Comparison of ENCODE assay signal across 8 cellular contexts in the genomic region with DNA sequence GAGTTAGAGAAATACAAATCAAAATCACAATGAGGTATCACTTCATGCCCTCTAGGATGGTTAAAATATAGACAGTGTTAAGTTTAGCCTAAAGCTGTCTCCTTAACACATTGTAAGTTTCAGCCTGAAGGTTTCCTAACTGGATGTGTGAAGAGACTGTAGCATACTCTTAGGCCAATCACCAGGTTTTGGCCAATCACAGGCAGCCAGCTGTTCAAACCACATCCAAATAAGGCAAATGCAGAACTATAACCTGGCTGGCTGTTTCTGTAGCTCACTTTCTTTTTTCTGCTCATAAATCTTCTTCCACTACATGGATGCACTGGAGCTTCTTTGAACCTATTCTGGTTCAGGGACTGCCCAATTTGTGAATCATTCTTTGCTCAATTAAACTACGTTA. TPM values are rescaled to one million over a fixed set of nuclear protein-coding genes. Genes with fewer than 3 reads are reported as not detected.
DNase-seq lines count a peak whose midpoint lies in the region; ATAC-seq and TF ChIP-seq lines count a peak whose summit lies in the region.

No MANE protein-coding gene starts in this region.

- H3K27ac Mint-ChIP-seq in CD14-positive monocyte = peak overlapping the region; percentile 82 to 91 (median 88)
- peak overlapping the region; percentile 90 for H3K27ac Mint-ChIP-seq in activated naive CD8-positive, alpha-beta T cell

- DNase-seq in CD14-positive monocyte (ENCODE audit: low spot score) (peak; percentile 73), ureter (ENCODE audit: low spot score) (no peak), HuH-7.5 (ENCODE audit: low spot score) (no peak), COLO668 (lab: John Stamatoyannopoulos, UW; ENCODE audit: unreplicated experiment) (no peak)
- no peak for DNase-seq in activated effector memory CD4-positive, alpha-beta T cell treated with anti-CD3 and anti-CD28 coated beads, Interleukin-2, amount 50 U/mL, for 16 hours

- intact Hi-C loops in CD14-positive monocyte (cut with micrococcal nuclease) = loop anchor here in 1 of 2 donors (10.0 kb wide), 1 partner anchor 45 kb away; the partner anchor contains the start of gene DYNC2I1

- ATAC-seq in GM19324 (IDR thresholded peaks at IDR 0.05; ENCODE audit: low FRiP score, unreplicated experiment) (peak; percentile 79), HG03108 (IDR thresholded peaks at IDR 0.05; ENCODE audit: unreplicated experiment) (peak; percentile 71)

- peaks cover 0 to 4% (median 1%) of the 10 kb centered on the region in 7 donors for H3K9me3 Mint-ChIP-seq in CD14-positive monocyte
- H3K9me3 Mint-ChIP-seq in activated naive CD8-positive, alpha-beta T cell (ENCODE audit: low read depth) = no peaks in the 10 kb centered on the region

- H3K4me3 Mint-ChIP-seq in CD14-positive monocyte = peak overlapping the region in 1 of 2 donors; percentile 48
- peak overlapping the region; percentile 30 for H3K4me3 Mint-ChIP-seq in activated naive CD8-positive, alpha-beta T cell

- no peaks in the 10 kb centered on the region for H3K27me3 Mint-ChIP-seq in CD14-positive monocyte (ENCODE audit: low read depth in 3 of 3)
- H3K27me3 Mint-ChIP-seq in activated naive CD8-positive, alpha-beta T cell = no peaks in the 10 kb centered on the region

- peaks cover 34 to 48% of the 10 kb centered on the region in 2 donors for H3K36me3 Mint-ChIP-seq in CD14-positive monocyte
- H3K36me3 Mint-ChIP-seq in activated naive CD8-positive, alpha-beta T cell = peaks cover 18% of the 10 kb centered on the region

- TF ChIP-seq CTCF in CD14-positive monocyte (IDR thresholded peaks at IDR 0.05) = no peak

- H3K4me1 Mint-ChIP-seq in CD14-positive monocyte = peaks cover 42% of the 10 kb centered on the region
- H3K4me1 Mint-ChIP-seq in activated naive CD8-positive, alpha-beta T cell (ENCODE audit: low read depth) = peaks cover 78% of the 10 kb centered on the region

RNA-seq across cellular contexts. Expression of gene ESYT2, which starts 19.7 kb away (rescaled TPM):
- 10 to 100 TPM; 14.0 to 24.1 TPM for polyA plus RNA-seq in CD14-positive monocyte
- 83.9 TPM for total RNA-seq in ureter

RNA-seq across cellular contexts. Expression of gene DYNC2I1, which starts 46.8 kb away (rescaled TPM):
- polyA plus RNA-seq in CD14-positive monocyte = 1 to 10 TPM; 4.3 to 6.1 TPM
- 23.8 TPM for total RNA-seq in ureter
